In the genomic region with DNA sequence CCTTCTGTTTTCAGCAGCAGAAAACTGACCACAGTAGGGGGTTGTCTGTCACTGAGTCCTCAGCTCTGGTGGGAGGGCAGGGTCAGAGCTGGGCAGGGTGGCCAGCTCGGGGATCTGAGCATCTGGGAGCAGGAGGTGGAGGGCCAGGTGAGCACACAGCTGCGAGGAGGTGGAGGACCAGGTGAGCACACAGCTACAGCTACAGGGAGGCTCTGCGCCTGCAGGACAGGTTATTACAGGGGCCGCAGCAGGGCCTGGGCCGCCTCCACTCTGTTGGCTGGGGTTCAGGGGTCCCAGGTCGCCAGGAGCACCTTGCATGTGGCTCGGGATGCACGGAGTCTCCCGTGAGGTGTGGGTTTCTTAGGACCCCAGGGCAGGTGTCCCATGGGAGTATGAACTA, we compare ENCODE assay signal across 8 cellular contexts.
"Had no signal": no experiment of that assay in that cellular context is flagged by ENCODE, and none has a peak within 500 bp of the region (broad histone marks: within the 10 kb centered on the region; RNA-seq: fewer than 3 reads in every experiment).

No MANE protein-coding gene starts in this region.

- H3K4me1 ChIP-seq: left lung had no signal

- H3K27ac Mint-ChIP-seq: activated CD4-positive, alpha-beta memory T cell treated with anti-CD3 and anti-CD28 coated beads for 36 hours; stimulated activated naive CD8-positive, alpha-beta T cell treated with anti-CD3 and anti-CD28 coated beads, Interleukin-15, amount 100 ng/mL, for 72 hours had no signal

- H3K9me3 Mint-ChIP-seq: activated CD4-positive, alpha-beta memory T cell treated with anti-CD3 and anti-CD28 coated beads for 36 hours; stimulated activated naive CD8-positive, alpha-beta T cell treated with anti-CD3 and anti-CD28 coated beads, Interleukin-15, amount 100 ng/mL, for 72 hours had no signal

- H3K27ac ChIP-seq: left lung, ovary had no signal

- H3K4me3 Mint-ChIP-seq: activated CD4-positive, alpha-beta memory T cell treated with anti-CD3 and anti-CD28 coated beads for 36 hours; stimulated activated naive CD8-positive, alpha-beta T cell treated with anti-CD3 and anti-CD28 coated beads, Interleukin-15, amount 100 ng/mL, for 72 hours had no signal

- H3K27me3 ChIP-seq: esophagus squamous epithelium, left lung, ovary had no signal

- ATAC-seq: left lung; stimulated activated naive CD8-positive, alpha-beta T cell treated with anti-CD3 and anti-CD28 coated beads, Interleukin-15, amount 100 ng/mL, for 72 hours had no signal

- H3K4me3 ChIP-seq: esophagus squamous epithelium, left lung, ovary had no signal

- H3K4me1 Mint-ChIP-seq: stimulated activated naive CD8-positive, alpha-beta T cell treated with anti-CD3 and anti-CD28 coated beads, Interleukin-15, amount 100 ng/mL, for 72 hours had no signal

- DNase-seq: activated CD4-positive, alpha-beta memory T cell treated with anti-CD3 and anti-CD28 coated beads for 36 hours; aorta; esophagus squamous epithelium; ovary; stimulated activated CD4-positive, alpha-beta T cell treated with anti-CD3 and anti-CD28 coated beads, Interleukin-4, amount 100 ng/mL, for 4 hours; stimulated activated naive CD8-positive, alpha-beta T cell treated with anti-CD3 and anti-CD28 coated beads, Interleukin-15, amount 100 ng/mL, for 72 hours; T-helper 2 cell had no signal

- H3K36me3 ChIP-seq: ovary had no signal

- H3K9me3 ChIP-seq: esophagus squamous epithelium, left lung, ovary had no signal

- H3K27me3 Mint-ChIP-seq: activated CD4-positive, alpha-beta memory T cell treated with anti-CD3 and anti-CD28 coated beads for 36 hours; stimulated activated naive CD8-positive, alpha-beta T cell treated with anti-CD3 and anti-CD28 coated beads, Interleukin-15, amount 100 ng/mL, for 72 hours had no signal
